Comparison of ENCODE assay signal across 1 cellular context in genomic region chr3:119774419-119774818, GRCh38.
TF ChIP-seq lines count a peak whose summit lies in the region.

No MANE protein-coding gene starts in this region.

TF ChIP-seq in WTC11, 78 proteins besides CTCF, POLR2A, EP300 and RAD21 (continued from another document):
- TF ChIP-seq ZNF425 (CRISPR knock-in tag; conservative IDR thresholded peaks at IDR 0.05), result no peak
- TF ChIP-seq HMGA2 (CRISPR knock-in tag; IDR thresholded peaks at IDR 0.05), result no peak
- no peak for TF ChIP-seq KAT7 (CRISPR knock-in tag; IDR thresholded peaks at IDR 0.05; ENCODE audit: borderline replicate concordance)
- TF ChIP-seq NFE2L1 (CRISPR knock-in tag; IDR thresholded peaks at IDR 0.05), result no peak
- no peak for TF ChIP-seq STAT6 (CRISPR knock-in tag; conservative IDR thresholded peaks at IDR 0.05; ENCODE audit: low read depth)
